23 cellular contexts compared by ENCODE assay signal in genomic region chr14:92241966-92242365, GRCh38.
A peak's percentile ranks its signal among the peaks of the same experiment; 100 is the strongest.
DNase-seq lines count a peak whose midpoint lies in the region; ATAC-seq and TF ChIP-seq lines count a peak whose summit lies in the region.
"Had no signal": no experiment of that assay in that cellular context is flagged by ENCODE, and none has a peak within 500 bp of the region (broad histone marks: within the 10 kb centered on the region; RNA-seq: fewer than 3 reads in every experiment).

No MANE protein-coding gene starts in this region.

- H3K4me3 Mint-ChIP-seq in endodermal cell, result no peak overlapping the region
- H3K4me3 Mint-ChIP-seq: B cell; CD14-positive monocyte; CD4-positive, alpha-beta memory T cell; CD4-positive, CD25-positive, alpha-beta regulatory T cell; CD8-positive, alpha-beta memory T cell had no signal

- H3K27ac Mint-ChIP-seq in endodermal cell, result no peak overlapping the region
- H3K27ac Mint-ChIP-seq: B cell; CD4-positive, alpha-beta memory T cell; CD4-positive, CD25-positive, alpha-beta regulatory T cell; CD8-positive, alpha-beta memory T cell had no signal

- H3K27me3 ChIP-seq in left ventricle myocardium inferior (ENCODE audit: low read depth) (peaks cover 5% of the 10 kb centered on the region), heart left ventricle (no peaks in the 10 kb centered on the region), endodermal cell (ENCODE audit: control insufficient read depth, insufficient read depth, low read length, poor library complexity, severe bottlenecking) (no peaks in the 10 kb centered on the region)

- H3K9ac ChIP-seq in endodermal cell (ENCODE audit: extremely low read depth, low read length, poor library complexity, severe bottlenecking), result no peak overlapping the region

- DNase-seq in left ventricle myocardium inferior (no peak), heart left ventricle (no peak), medulla oblongata (ENCODE audit: extremely low spot score) (peak; percentile 69), pons (ENCODE audit: low spot score) (peak; percentile 53), endodermal cell (no peak), NCI-H524 (lab: John Stamatoyannopoulos, UW) (no peak)
- DNase-seq: AML-193; CD4-positive, alpha-beta memory T cell; CD4-positive, CD25-positive, alpha-beta regulatory T cell; CD8-positive, alpha-beta memory T cell; COR-L47; DMS 273 treated with DMSO at 0.1 percent for 48 hours; DMS153; DMS53; DMS79; DND-41; EL; GDM1 had no signal

- H3K4me1 Mint-ChIP-seq in endodermal cell, result no peaks in the 10 kb centered on the region
- H3K4me1 Mint-ChIP-seq: B cell; CD4-positive, alpha-beta memory T cell; CD4-positive, CD25-positive, alpha-beta regulatory T cell; CD8-positive, alpha-beta memory T cell had no signal

- peak overlapping the region; percentile 12 for H3K27ac ChIP-seq in left ventricle myocardium inferior (replicated peaks)
- H3K27ac ChIP-seq in heart left ventricle, result no peak overlapping the region
- H3K27ac ChIP-seq in endodermal cell (ENCODE audit: low read depth, low read length), result no peak overlapping the region
- H3K27ac ChIP-seq: 22Rv1, A549 had no signal

- H3K9me3 ChIP-seq in left ventricle myocardium inferior (replicated peaks) (peaks cover 53% of the 10 kb centered on the region), heart left ventricle (peaks cover 0 to 37% (median 7%) of the 10 kb centered on the region in 12 donors), endodermal cell (ENCODE audit: control insufficient read depth, low read length) (peaks cover 16% of the 10 kb centered on the region)

- peaks cover 67% of the 10 kb centered on the region for H3K9me3 Mint-ChIP-seq in endodermal cell

- H3K36me3 ChIP-seq in left ventricle myocardium inferior, result no peaks in the 10 kb centered on the region
- no peaks in the 10 kb centered on the region for H3K36me3 ChIP-seq in heart left ventricle
- no peaks in the 10 kb centered on the region for H3K36me3 ChIP-seq in endodermal cell (ENCODE audit: control insufficient read depth, insufficient read depth, low read length)

- no peak for ATAC-seq in heart left ventricle
- ATAC-seq: A549, GM12878 had no signal

- H3K4me3 ChIP-seq in left ventricle myocardium inferior (no peak overlapping the region), heart left ventricle (no peak overlapping the region), endodermal cell (ENCODE audit: low read length) (no peak overlapping the region)
- H3K4me3 ChIP-seq: A549, GM12878 had no signal

- intact Hi-C loops in left ventricle myocardium inferior (cut with micrococcal nuclease), result no loop called here
- intact Hi-C loops in heart left ventricle (cut with DNase I), result no loop called here

- TF ChIP-seq CTCF in left ventricle myocardium inferior (IDR thresholded peaks at IDR 0.05; ENCODE audit: borderline replicate concordance), result no peak
- TF ChIP-seq CTCF in heart left ventricle (IDR thresholded peaks at IDR 0.05), result no peak
- no peak for TF ChIP-seq CTCF in endodermal cell (conservative IDR thresholded peaks at IDR 0.05)

- WGBS in heart left ventricle, 4 donors, result 27 to 54% (median 43%) methylated on average over 2 of the region's 2 CpGs
- WGBS in endodermal cell (ENCODE audit: insufficient coverage in 1 of 2, insufficient read length in 1 of 2), 2 experiments, result 79 to 86% methylated on average over 2 of the region's 2 CpGs

- no peak for TF ChIP-seq POLR2A in heart left ventricle (IDR thresholded peaks at IDR 0.05)

- H3K27me3 Mint-ChIP-seq in endodermal cell (ENCODE audit: insufficient read depth), result peaks cover 3% of the 10 kb centered on the region

- H3K36me3 Mint-ChIP-seq in endodermal cell (ENCODE audit: low read depth), result peaks cover 3% of the 10 kb centered on the region

- H3K4me1 ChIP-seq in left ventricle myocardium inferior, result no peaks in the 10 kb centered on the region
- peaks cover 0 to 3% (median 0%) of the 10 kb centered on the region in 12 donors for H3K4me1 ChIP-seq in heart left ventricle
- no peaks in the 10 kb centered on the region for H3K4me1 ChIP-seq in endodermal cell (ENCODE audit: control insufficient read depth, insufficient read depth, low read length)
- H3K4me1 ChIP-seq: A549 had no signal

Comparison
In these comparisons a context has a peak if more than half of its experiments do, and no peak if none do; other contexts are left out.
1. DNase-seq: peak in medulla oblongata (single experiment) and pons (single experiment); none in left ventricle myocardium inferior (single experiment), heart left ventricle (0 of 5), endodermal cell (single experiment) and NCI-H524 (0 of 2).